Comparison of ENCODE assay signal across 8 cellular contexts in genomic region chr2:168118733-168119518, GRCh38.
A peak's percentile ranks its signal among the peaks of the same experiment; 100 is the strongest.
DNase-seq lines count a peak whose midpoint lies in the region; ATAC-seq and TF ChIP-seq lines count a peak whose summit lies in the region.

No MANE protein-coding gene starts in this region.

- no peaks in the 10 kb centered on the region for H3K9me3 Mint-ChIP-seq in neural progenitor cell

- ATAC-seq in Right ventricle myocardium superior (ENCODE audit: poor library complexity), result peak; percentile 87

- TF ChIP-seq CTCF in esophagus muscularis mucosa (IDR thresholded peaks at IDR 0.05), result peak; percentile 64 to 66 (median 64)
- peak; percentile 88 for TF ChIP-seq CTCF in neural progenitor cell (IDR thresholded peaks at IDR 0.05)

- no peaks in the 10 kb centered on the region for H3K27me3 Mint-ChIP-seq in neural progenitor cell (ENCODE audit: insufficient read depth, low read depth)

- peaks cover 11% of the 10 kb centered on the region for H3K36me3 Mint-ChIP-seq in neural progenitor cell

- H3K4me1 Mint-ChIP-seq in neural progenitor cell, result no peaks in the 10 kb centered on the region

- intact Hi-C loops in Right ventricle myocardium superior (cut with DNase I) (loop anchor here (10.0 kb wide), 1 partner anchor 1584 kb away; no protein-coding TSS in a partner anchor), cardiac septum (cut with DNase I) (loop anchor here (2.0 kb wide), 1 partner anchor 154 kb away; no protein-coding TSS in a partner anchor), esophagus muscularis mucosa (cut with DNase I) (loop anchor here (2.0 to 5.0 kb wide), 2 partner anchors 152 to 1582 kb away; no protein-coding TSS in a partner anchor)

- H3K4me1 ChIP-seq in esophagus muscularis mucosa (peaks cover 8 to 14% (median 13%) of the 10 kb centered on the region in 4 donors), neural progenitor cell (peaks cover 16% of the 10 kb centered on the region)

- no peak for TF ChIP-seq POLR2A in esophagus muscularis mucosa (IDR thresholded peaks at IDR 0.05; ENCODE audit: low read depth)

- H3K27ac Mint-ChIP-seq in neural progenitor cell, result no peak overlapping the region

- DNase-seq in Right ventricle myocardium superior (no peak), cardiac septum (ENCODE audit: low spot score) (no peak), HCEC 1CT (peak; percentile 72), MV-4-11 (lab: John Stamatoyannopoulos, UW) (peak; percentile 70), SK-N-MC (ENCODE audit: low read depth, low spot score) (peak; percentile 93), esophagus muscularis mucosa (ENCODE audit: extremely low spot score) (no peak), neural progenitor cell (ENCODE audit: low spot score) (peak; percentile 90)
- DNase-seq in stimulated activated CD4-positive, alpha-beta T cell treated with anti-CD3 and anti-CD28 coated beads, Interleukin-1b, Interleukin-23, amount 100 ng/mL, for 48 hours, result no peak

- H2AFZ ChIP-seq in neural progenitor cell (replicated peaks), result no peak overlapping the region

- H3K9me3 ChIP-seq in SK-N-MC (ENCODE audit: low read depth, low read length) (no peaks in the 10 kb centered on the region), esophagus muscularis mucosa (no peaks in the 10 kb centered on the region), neural progenitor cell (ENCODE audit: low read depth) (no peaks in the 10 kb centered on the region)

- no peak for TF ChIP-seq EP300 in esophagus muscularis mucosa (IDR thresholded peaks at IDR 0.05)

- H3K9ac ChIP-seq in SK-N-MC (ENCODE audit: insufficient read length) (peak overlapping the region; percentile 65), neural progenitor cell (no peak overlapping the region)

- H3K4me3 Mint-ChIP-seq in neural progenitor cell, result no peak overlapping the region

- peaks cover 3% of the 10 kb centered on the region for H3F3A ChIP-seq in neural progenitor cell (ENCODE audit: low read depth)

- H3K27me3 ChIP-seq in esophagus muscularis mucosa (no peaks in the 10 kb centered on the region), neural progenitor cell (no peaks in the 10 kb centered on the region)

- no peak overlapping the region for H3K4me2 ChIP-seq in neural progenitor cell

- H3K4me3 ChIP-seq in SK-N-MC (peak overlapping the region; percentile 67), esophagus muscularis mucosa (no peak overlapping the region), neural progenitor cell (no peak overlapping the region)

- H3K36me3 ChIP-seq in SK-N-MC (ENCODE audit: insufficient read depth, low read length), result peaks cover 5% of the 10 kb centered on the region; the same call in 1 of the 2 replicates
- H3K36me3 ChIP-seq in esophagus muscularis mucosa, result peaks cover 7 to 26% (median 12%) of the 10 kb centered on the region in 4 donors
- no peaks in the 10 kb centered on the region for H3K36me3 ChIP-seq in neural progenitor cell

- H4K20me1 ChIP-seq in neural progenitor cell (ENCODE audit: low read depth), result no peaks in the 10 kb centered on the region

- 55% methylated on average over 10 of the region's 10 CpGs for WGBS in esophagus muscularis mucosa

- peak overlapping the region; percentile 94 for H3K27ac ChIP-seq in SK-N-MC
- peak overlapping the region in 2 of 4 donors; percentile 13 to 28 for H3K27ac ChIP-seq in esophagus muscularis mucosa (replicated peaks in 1 of 4)
- no peak overlapping the region for H3K27ac ChIP-seq in neural progenitor cell

- no peaks in the 10 kb centered on the region for H3K79me2 ChIP-seq in neural progenitor cell (ENCODE audit: low read depth)

Comparison
In these comparisons a context has a peak if more than half of its experiments do, and no peak if none do; other contexts are left out.
1. DNase-seq: peak in HCEC 1CT (single experiment), MV-4-11 (single experiment), SK-N-MC (single experiment) and neural progenitor cell (single experiment); none in Right ventricle myocardium superior (single experiment), cardiac septum (single experiment), esophagus muscularis mucosa (single experiment) and stimulated activated CD4-positive, alpha-beta T cell treated with anti-CD3 and anti-CD28 coated beads, Interleukin-1b, Interleukin-23, amount 100 ng/mL, for 48 hours (single experiment).